ENCODE assay signal across 37 cellular contexts in genomic region chr1:54207287-54207686, GRCh38. TPM values are rescaled to one million over a fixed set of nuclear protein-coding genes. Genes with fewer than 3 reads are reported as not detected.
"Had no signal": no experiment of that assay in that cellular context is flagged by ENCODE, and none has a peak within 500 bp of the region (broad histone marks: within the 10 kb centered on the region; RNA-seq: fewer than 3 reads in every experiment).

No MANE protein-coding gene starts in this region.

- H3K27ac ChIP-seq: body of pancreas, cardiac muscle cell, colonic mucosa, dorsolateral prefrontal cortex, epithelial cell of prostate, esophagus squamous epithelium, left ventricle myocardium inferior, neutrophil, sigmoid colon, suprapubic skin, tibial nerve, VCaP had no signal

- H3K4me2 ChIP-seq: SK-N-SH had no signal

- H3K9me3 Mint-ChIP-seq: activated CD4-positive, alpha-beta memory T cell treated with anti-CD3 and anti-CD28 coated beads for 36 hours; activated T-helper 1 cell treated with anti-CD3 and anti-CD28 coated beads, Interleukin-12 subunit alpha, Interleukin-12 subunit beta, Interleukin-2, Interleukin-4 antibody, amounts not matched to agents 30 ng/mL and 10 ng/mL and 1 ng/mL, durations not matched to agents 14 hours and 24 hours and 36 hours; effector memory CD8-positive, alpha-beta T cell; nephron; stimulated activated memory B cell treated with anti-CD40 and anti-IgM and Interleukin-4, amounts not matched to agents 10 μg/mL and 1 μg/mL and 100 μg/mL, for 72 hours; T-helper 1 cell treated with Interleukin-12 subunit alpha and Interleukin-12 subunit beta and Interleukin-4 antibody, amounts not matched to agents 30 μg/mL and 1 μg/mL, for 36 hours had no signal

- H3K4me1 ChIP-seq: colonic mucosa had no signal

- H3K27ac Mint-ChIP-seq: activated CD4-positive, alpha-beta memory T cell treated with anti-CD3 and anti-CD28 coated beads for 36 hours; nephron; stimulated activated memory B cell treated with anti-CD40 and anti-IgM and Interleukin-4, amounts not matched to agents 10 μg/mL and 1 μg/mL and 100 μg/mL, for 72 hours; T-helper 1 cell treated with Interleukin-12 subunit alpha and Interleukin-12 subunit beta and Interleukin-4 antibody, amounts not matched to agents 30 μg/mL and 1 μg/mL, for 36 hours had no signal

- H3K9me3 ChIP-seq: body of pancreas, colonic mucosa, esophagus squamous epithelium, left ventricle myocardium inferior, neutrophil, sigmoid colon, SK-N-SH, suprapubic skin, tibial nerve had no signal

- DNase-seq: activated CD4-positive, alpha-beta memory T cell treated with anti-CD3 and anti-CD28 coated beads for 36 hours; activated CD4-positive, alpha-beta T cell treated with anti-CD3 and anti-CD28 coated beads for 48 hours; activated gamma-delta T cell; activated naive CD4-positive, alpha-beta T cell treated with anti-CD3 and anti-CD28 coated beads, Interleukin-2, amount 50 U/mL, for 16 hours; activated T-cell treated with anti-CD3 and anti-CD28 coated beads for 4 hours; anterior cingulate cortex; body of pancreas; cerebellar nuclear complex; colonic mucosa; dorsolateral prefrontal cortex; effector memory CD8-positive, alpha-beta T cell; esophagus squamous epithelium; foreskin melanocyte; left ventricle myocardium inferior; mammary epithelial cell; retina; sigmoid colon; SK-N-SH; small intestine; stimulated activated CD4-positive, alpha-beta T cell treated with anti-CD3 and anti-CD28 coated beads, Interleukin-4, amount 100 ng/mL, for 24 hours; SW 1271; T-helper 9 cell had no signal

- H3K9ac ChIP-seq: SK-N-SH had no signal

- H3K27me3 ChIP-seq: body of pancreas, cardiac muscle cell, colonic mucosa, dorsolateral prefrontal cortex, esophagus squamous epithelium, neutrophil, sigmoid colon, suprapubic skin, tibial nerve had no signal

- ATAC-seq: body of pancreas; effector memory CD8-positive, alpha-beta T cell; stimulated activated memory B cell treated with anti-CD40 and anti-IgM and Interleukin-4, amounts not matched to agents 10 μg/mL and 1 μg/mL and 100 μg/mL, for 72 hours had no signal

- H3K4me3 Mint-ChIP-seq: activated CD4-positive, alpha-beta memory T cell treated with anti-CD3 and anti-CD28 coated beads for 36 hours; activated T-helper 1 cell treated with anti-CD3 and anti-CD28 coated beads, Interleukin-12 subunit alpha, Interleukin-12 subunit beta, Interleukin-2, Interleukin-4 antibody, amounts not matched to agents 30 ng/mL and 10 ng/mL and 1 ng/mL, durations not matched to agents 14 hours and 24 hours and 36 hours; effector memory CD8-positive, alpha-beta T cell; nephron; stimulated activated memory B cell treated with anti-CD40 and anti-IgM and Interleukin-4, amounts not matched to agents 10 μg/mL and 1 μg/mL and 100 μg/mL, for 72 hours; T-helper 1 cell treated with Interleukin-12 subunit alpha and Interleukin-12 subunit beta and Interleukin-4 antibody, amounts not matched to agents 30 μg/mL and 1 μg/mL, for 36 hours had no signal

- FAIRE-seq: islet of Langerhans, small intestine, TTC549 had no signal

- H3K4me3 ChIP-seq: body of pancreas, cardiac muscle cell, colonic mucosa, dorsolateral prefrontal cortex, esophagus squamous epithelium, left ventricle myocardium inferior, sigmoid colon, suprapubic skin, tibial nerve had no signal

- H3K27me3 Mint-ChIP-seq: activated CD4-positive, alpha-beta memory T cell treated with anti-CD3 and anti-CD28 coated beads for 36 hours; effector memory CD8-positive, alpha-beta T cell; stimulated activated memory B cell treated with anti-CD40 and anti-IgM and Interleukin-4, amounts not matched to agents 10 μg/mL and 1 μg/mL and 100 μg/mL, for 72 hours had no signal

RNA-seq across cellular contexts. Expression of gene CDCP2, which starts 54.5 kb away (rescaled TPM):
- total RNA-seq: activated CD4-positive, alpha-beta memory T cell treated with anti-CD3 and anti-CD28 coated beads for 36 hours; activated T-helper 1 cell treated with anti-CD3 and anti-CD28 coated beads, Interleukin-12 subunit alpha, Interleukin-12 subunit beta, Interleukin-2, Interleukin-4 antibody, amounts not matched to agents 30 ng/mL and 10 ng/mL and 1 ng/mL, durations not matched to agents 14 hours and 24 hours and 36 hours; body of pancreas; glomerular endothelial cell; left ventricle myocardium inferior; mammary epithelial cell; mucosa of gallbladder; osteocyte; sigmoid colon; suprapubic skin had no signal
